ENCODE assay signal across 8 cellular contexts in the genomic region with DNA sequence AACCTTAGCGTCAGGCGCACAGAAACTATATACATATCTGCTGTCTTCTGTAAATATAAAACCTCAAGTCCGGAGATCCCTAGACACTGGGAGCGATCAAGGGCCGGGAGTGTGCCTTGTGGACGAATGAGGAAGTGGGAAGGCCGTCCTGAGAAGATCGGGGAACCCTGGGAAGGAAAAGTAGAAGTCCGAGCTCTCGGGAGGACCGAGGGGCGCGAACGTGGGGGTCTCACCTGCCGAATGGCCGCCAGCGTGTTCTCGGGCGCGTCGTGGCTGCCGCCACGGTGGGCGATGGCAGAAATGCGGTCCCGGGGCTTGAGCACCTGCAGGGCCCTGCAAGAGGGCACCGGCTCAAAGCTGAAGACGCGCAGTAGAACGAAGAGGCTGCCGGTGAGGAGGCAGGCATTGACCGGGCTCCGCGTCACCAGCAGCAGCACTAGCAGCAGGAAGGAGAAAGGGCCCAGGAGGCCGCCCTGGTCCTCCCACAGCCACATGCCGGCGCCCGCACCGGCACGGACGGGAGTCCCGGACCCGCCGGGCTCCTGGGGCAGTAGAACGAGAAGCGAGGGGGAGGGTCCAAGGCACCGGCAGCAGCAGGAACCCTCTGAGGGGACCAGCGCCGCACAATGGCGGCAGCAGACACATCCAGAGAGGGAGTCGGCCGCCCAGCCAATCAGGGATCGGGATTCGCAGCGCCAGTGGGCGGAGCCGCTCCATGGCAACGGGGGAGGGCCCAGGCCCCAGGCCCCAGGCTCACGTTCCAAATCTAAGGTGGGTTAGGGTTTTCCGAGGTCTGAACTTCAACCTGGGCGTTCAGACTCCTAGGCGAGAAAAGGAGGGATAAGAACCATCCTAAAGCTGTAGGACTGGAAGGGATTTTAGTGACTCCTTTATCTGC. TPM values are rescaled to one million over a fixed set of nuclear protein-coding genes. Genes with fewer than 3 reads are reported as not detected.
DNase-seq lines count a peak whose midpoint lies in the region; ATAC-seq and TF ChIP-seq lines count a peak whose summit lies in the region.

GDE1 (minus strand) TSS at position 628 of the 898 bp plus-strand sequence; CDS start at position 494, 134 bp downstream.

- H2AFZ ChIP-seq in osteoblast (ENCODE audit: low read length): peak within 1 kb of the TSS; percentile 96

- peaks cover 32% of the 10 kb centered on the region for H3K4me1 ChIP-seq in osteoblast (ENCODE audit: insufficient read depth, low read length)
- H3K4me1 ChIP-seq in thoracic aorta (ENCODE audit: control insufficient read depth in 1 of 2, low read depth in 2 of 2): peaks cover 23 to 58% of the 10 kb centered on the region in 2 donors

- peak within 1 kb of the TSS; percentile 96 to 97 for H3K27ac Mint-ChIP-seq in activated naive CD4-positive, alpha-beta T cell treated with anti-CD3 and anti-CD28 coated beads, Interleukin-2, amount 50 U/mL, for 72 hours

- peak within 1 kb of the TSS; percentile 87 for H3K4me3 ChIP-seq in NB4 (ENCODE audit: low read depth, low read length)
- peak within 1 kb of the TSS; percentile 96 for H3K4me3 ChIP-seq in osteoblast (ENCODE audit: insufficient read depth, low read length)
- H3K4me3 ChIP-seq in thoracic aorta: peak within 1 kb of the TSS; percentile 83

- peak; percentile 81 for TF ChIP-seq POLR2A in NB4 (IDR thresholded peaks at IDR 0.05; ENCODE audit: extremely low read depth, insufficient read length)

- H3K36me3 Mint-ChIP-seq in activated naive CD4-positive, alpha-beta T cell treated with anti-CD3 and anti-CD28 coated beads, Interleukin-2, amount 50 U/mL, for 72 hours: peaks cover 20 to 33% of the 10 kb centered on the region in 2 donors

- H3K9me3 ChIP-seq in osteoblast (ENCODE audit: low read depth, low read length) (no peaks in the 10 kb centered on the region), thoracic aorta (no peaks in the 10 kb centered on the region)

- peak; percentile 91 for DNase-seq in GM10266 (ENCODE audit: extremely low spot score)
- DNase-seq in NB4 (ENCODE audit: low read depth): peak; percentile 91
- peak; percentile 92 to 93 for DNase-seq in activated naive CD4-positive, alpha-beta T cell treated with anti-CD3 and anti-CD28 coated beads, Interleukin-2, amount 50 U/mL, for 72 hours (ENCODE audit: low spot score in 2 of 2)
- DNase-seq in glomerular visceral epithelial cell (ENCODE audit: extremely low spot score): peak; percentile 87
- peak; percentile 97 for DNase-seq in osteoblast (ENCODE audit: insufficient read length, low spot score, missing footprints)
- DNase-seq in thoracic aorta (ENCODE audit: low spot score): peak; percentile 85

- peaks cover 49% of the 10 kb centered on the region for H3K79me2 ChIP-seq in osteoblast (ENCODE audit: insufficient read depth, low read length)

- H3K36me3 ChIP-seq in osteoblast (ENCODE audit: insufficient read depth, low read length): peaks cover 3% of the 10 kb centered on the region
- H3K36me3 ChIP-seq in thoracic aorta: no peaks in the 10 kb centered on the region

- TF ChIP-seq CTCF in GM10266 (IDR thresholded peaks at IDR 0.05; ENCODE audit: control insufficient read depth, insufficient read depth, low read depth, missing control alignments) (peak; percentile 54), NB4 (IDR thresholded peaks at IDR 0.05; ENCODE audit: low read depth, low read length) (peak; percentile 21), osteoblast (IDR thresholded peaks at IDR 0.05; ENCODE audit: extremely low read depth, low read depth, low read length) (peak; percentile 27), thoracic aorta (IDR thresholded peaks at IDR 0.05) (peak; percentile 22)

- peaks cover 21% of the 10 kb centered on the region for H4K20me1 ChIP-seq in osteoblast (ENCODE audit: insufficient read depth, low read length)

- peak within 1 kb of the TSS; percentile 91 for H3K4me2 ChIP-seq in osteoblast (ENCODE audit: insufficient read depth, low read length)

- H3K27ac ChIP-seq in osteoblast (ENCODE audit: low read depth, low read length) (peak within 1 kb of the TSS; percentile 86), thoracic aorta (peak within 1 kb of the TSS; percentile 85 to 90)

- peak; percentile 79 for ATAC-seq in HG02571 (IDR thresholded peaks at IDR 0.05; ENCODE audit: unreplicated experiment)
- peak; percentile 87 for ATAC-seq in SK-N-SH treated with all-trans-retinoic acid at 6 μM for 48 hours
- peak; percentile 83 to 85 for ATAC-seq in activated naive CD4-positive, alpha-beta T cell treated with anti-CD3 and anti-CD28 coated beads, Interleukin-2, amount 50 U/mL, for 72 hours
- ATAC-seq in thoracic aorta (ENCODE audit: insufficient number of reproducible peaks, low FRiP score, low read depth): peak; percentile 87

- no peaks in the 10 kb centered on the region for H3K9me3 Mint-ChIP-seq in activated naive CD4-positive, alpha-beta T cell treated with anti-CD3 and anti-CD28 coated beads, Interleukin-2, amount 50 U/mL, for 72 hours

- H3K27me3 ChIP-seq in osteoblast (ENCODE audit: insufficient read depth, low read length) (no peaks in the 10 kb centered on the region), thoracic aorta (replicated peaks; ENCODE audit: insufficient read depth) (no peaks in the 10 kb centered on the region)

TF ChIP-seq in SK-N-SH treated with all-trans-retinoic acid at 6 μM for 48 hours, 23 proteins besides CTCF, POLR2A, EP300 and RAD21 (continues in another document):
- TF ChIP-seq, protein P1, sequence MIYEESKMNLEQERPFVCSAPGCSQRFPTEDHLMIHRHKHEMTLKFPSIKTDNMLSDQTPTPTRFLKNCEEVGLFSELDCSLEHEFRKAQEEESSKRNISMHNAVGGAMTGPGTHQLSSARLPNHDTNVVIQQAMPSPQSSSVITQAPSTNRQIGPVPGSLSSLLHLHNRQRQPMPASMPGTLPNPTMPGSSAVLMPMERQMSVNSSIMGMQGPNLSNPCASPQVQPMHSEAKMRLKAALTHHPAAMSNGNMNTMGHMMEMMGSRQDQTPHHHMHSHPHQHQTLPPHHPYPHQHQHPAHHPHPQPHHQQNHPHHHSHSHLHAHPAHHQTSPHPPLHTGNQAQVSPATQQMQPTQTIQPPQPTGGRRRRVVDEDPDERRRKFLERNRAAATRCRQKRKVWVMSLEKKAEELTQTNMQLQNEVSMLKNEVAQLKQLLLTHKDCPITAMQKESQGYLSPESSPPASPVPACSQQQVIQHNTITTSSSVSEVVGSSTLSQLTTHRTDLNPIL (CRISPR knock-in tag; IDR thresholded peaks at IDR 0.05; ENCODE audit: low read depth): no peak
- TF ChIP-seq POU6F1 (CRISPR knock-in tag; IDR thresholded peaks at IDR 0.05; ENCODE audit: borderline replicate concordance, low read depth) (no peak), ISL1 (CRISPR knock-in tag; IDR thresholded peaks at IDR 0.05) (no peak), ZNF70 (CRISPR knock-in tag; IDR thresholded peaks at IDR 0.05) (no peak), ZNF8 (CRISPR knock-in tag; IDR thresholded peaks at IDR 0.05) (no peak), ESRRG (CRISPR knock-in tag; IDR thresholded peaks at IDR 0.05) (no peak), RARB (CRISPR knock-in tag; IDR thresholded peaks at IDR 0.05) (no peak), PPARA (CRISPR knock-in tag; IDR thresholded peaks at IDR 0.05; ENCODE audit: borderline replicate concordance) (no peak), ZC3H10 (CRISPR knock-in tag; IDR thresholded peaks at IDR 0.05) (no peak), ZNF565 (CRISPR knock-in tag; conservative IDR thresholded peaks at IDR 0.05; ENCODE audit: low read depth) (no peak), TCF4 (CRISPR knock-in tag; IDR thresholded peaks at IDR 0.05; ENCODE audit: borderline replicate concordance) (no peak), ZFP30 (CRISPR knock-in tag; IDR thresholded peaks at IDR 0.05) (no peak), SNAI2 (CRISPR knock-in tag; IDR thresholded peaks at IDR 0.05) (no peak), ARNTL (CRISPR knock-in tag; IDR thresholded peaks at IDR 0.05; ENCODE audit: borderline replicate concordance, low read depth) (no peak), CSRNP3 (CRISPR knock-in tag; IDR thresholded peaks at IDR 0.05) (no peak), GLIS3 (CRISPR knock-in tag; IDR thresholded peaks at IDR 0.05) (no peak), OSR1 (CRISPR knock-in tag; IDR thresholded peaks at IDR 0.05) (no peak), ZFP3 (CRISPR knock-in tag; IDR thresholded peaks at IDR 0.05) (no peak)

RNA-seq across cellular contexts. Expression of gene GDE1, which starts in this region (rescaled TPM):
- total RNA-seq in activated naive CD4-positive, alpha-beta T cell treated with anti-CD3 and anti-CD28 coated beads, Interleukin-2, amount 50 U/mL, for 72 hours: 10 to 100 TPM; 16.8 to 29.6 TPM
- 74.3 and 77.1 TPM in 2 replicates for total RNA-seq in osteoblast
- 10 to 100 TPM; 47.8 to 49.7 TPM for total RNA-seq in thoracic aorta

Comparison
In these comparisons a context has a peak if more than half of its experiments do, and no peak if none do; other contexts are left out.
1. Peak in every context shown above with its lines: DNase-seq, ATAC-seq, H3K4me3 ChIP-seq and H3K27ac ChIP-seq.